ENCODE assay signal across 8 cellular contexts in the genomic region with DNA sequence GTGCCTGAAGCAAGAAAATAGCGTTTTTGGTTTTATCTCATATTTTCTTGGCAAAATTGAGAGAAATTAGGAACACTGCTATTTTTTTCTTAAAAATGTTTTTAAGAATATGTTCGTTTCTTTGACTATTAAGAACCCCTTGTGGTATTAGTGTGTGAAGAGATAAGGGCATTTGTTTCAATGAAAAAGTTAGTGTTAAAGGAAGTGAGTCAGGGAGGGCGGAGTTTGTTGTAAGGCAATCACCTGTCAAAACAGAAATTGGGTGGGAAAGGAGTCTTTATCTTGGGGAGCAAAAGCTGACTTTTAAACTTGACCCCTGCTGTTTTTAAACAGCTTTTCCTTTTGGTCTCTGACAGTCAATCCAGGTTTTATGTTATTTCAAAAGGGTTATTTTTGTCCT. TPM values are rescaled to one million over a fixed set of nuclear protein-coding genes. Genes with fewer than 3 reads are reported as not detected.
DNase-seq lines count a peak whose midpoint lies in the region; ATAC-seq and TF ChIP-seq lines count a peak whose summit lies in the region.

No MANE protein-coding gene starts in this region.

- CTCF ChIA-PET in activated naive CD4-positive, alpha-beta T cell treated with anti-CD3 and anti-CD28 coated beads for 36 hours (lab: Charles Lee), result interaction anchor here (0.5 kb wide), 1 partner anchor 128 kb away, joined by 3 read pairs; no protein-coding TSS in a partner anchor

- ATAC-seq in T-helper 17 cell (no peak), HG03139 (IDR thresholded peaks at IDR 0.05; ENCODE audit: unreplicated experiment) (no peak)

- DNase-seq in activated naive CD4-positive, alpha-beta T cell treated with anti-CD3 and anti-CD28 coated beads for 36 hours, result peak; percentile 51
- DNase-seq in activated naive CD4-positive, alpha-beta T cell treated with anti-CD3 and anti-CD28 coated beads, Interleukin-2, amount 50 U/mL, for 16 hours, result no peak
- DNase-seq in T-helper 17 cell (no peak), endothelial cell (ENCODE audit: low spot score) (no peak), DMS53 (lab: John Stamatoyannopoulos, UW) (no peak), DMS153 treated with DMSO at 0.1 percent for 48 hours (lab: John Stamatoyannopoulos, UW; ENCODE audit: unreplicated experiment) (no peak)
- peak; percentile 13 for DNase-seq in stimulated activated naive CD4-positive, alpha-beta T cell treated with Interleukin-2 at 50 U/mL for 16 hours (lab: John Stamatoyannopoulos, UW)

- H3K27ac Mint-ChIP-seq in activated naive CD4-positive, alpha-beta T cell treated with anti-CD3 and anti-CD28 coated beads for 36 hours, result peak overlapping the region; percentile 38
- H3K27ac Mint-ChIP-seq in T-helper 17 cell (peak overlapping the region; percentile 94), endothelial cell (ENCODE audit: unreplicated experiment) (peak overlapping the region; percentile 14)

- H3K4me3 Mint-ChIP-seq in activated naive CD4-positive, alpha-beta T cell treated with anti-CD3 and anti-CD28 coated beads for 36 hours, result no peak overlapping the region
- peak overlapping the region; percentile 98 for H3K4me3 Mint-ChIP-seq in T-helper 17 cell
- H3K4me3 Mint-ChIP-seq in endothelial cell (ENCODE audit: unreplicated experiment), result peak overlapping the region; percentile 18

- peaks cover 9% of the 10 kb centered on the region for H3K36me3 Mint-ChIP-seq in activated naive CD4-positive, alpha-beta T cell treated with anti-CD3 and anti-CD28 coated beads for 36 hours (ENCODE audit: low read depth)
- H3K36me3 Mint-ChIP-seq in T-helper 17 cell (ENCODE audit: low read depth) (no peaks in the 10 kb centered on the region), endothelial cell (ENCODE audit: low read depth, unreplicated experiment) (peaks cover 3% of the 10 kb centered on the region)

- intact Hi-C loops in activated naive CD4-positive, alpha-beta T cell treated with anti-CD3 and anti-CD28 coated beads for 36 hours (cut with micrococcal nuclease), result no loop called here

- no peaks in the 10 kb centered on the region for H3K9me3 Mint-ChIP-seq in activated naive CD4-positive, alpha-beta T cell treated with anti-CD3 and anti-CD28 coated beads for 36 hours
- no peaks in the 10 kb centered on the region for H3K9me3 Mint-ChIP-seq in endothelial cell (ENCODE audit: unreplicated experiment)

- H3K4me1 Mint-ChIP-seq in activated naive CD4-positive, alpha-beta T cell treated with anti-CD3 and anti-CD28 coated beads for 36 hours (ENCODE audit: low read depth), result peaks cover 41% of the 10 kb centered on the region
- H3K4me1 Mint-ChIP-seq in T-helper 17 cell (peaks cover 47% of the 10 kb centered on the region), endothelial cell (ENCODE audit: unreplicated experiment) (peaks cover 32% of the 10 kb centered on the region)

- TF ChIP-seq CTCF in endothelial cell (IDR thresholded peaks at IDR 0.05; ENCODE audit: unreplicated experiment), result no peak

- no peaks in the 10 kb centered on the region for H3K27me3 Mint-ChIP-seq in activated naive CD4-positive, alpha-beta T cell treated with anti-CD3 and anti-CD28 coated beads for 36 hours (ENCODE audit: low read depth)
- H3K27me3 Mint-ChIP-seq in T-helper 17 cell (no peaks in the 10 kb centered on the region), endothelial cell (ENCODE audit: unreplicated experiment) (peaks cover 11% of the 10 kb centered on the region)

- no peaks in the 10 kb centered on the region for H3K9me3 ChIP-seq in T-helper 17 cell (ENCODE audit: control insufficient read depth, low read length, poor library complexity, severe bottlenecking)

RNA-seq across cellular contexts. Expression of a gene that starts 4.2 kb away (rescaled TPM):
- 1 to 10 TPM; 8.6 to 8.7 TPM for total RNA-seq in activated naive CD4-positive, alpha-beta T cell treated with anti-CD3 and anti-CD28 coated beads for 36 hours
- total RNA-seq in T-helper 17 cell, result 10 to 100 TPM; 19.7 to 34.3 TPM
- total RNA-seq in endothelial cell (ENCODE audit: unreplicated experiment), result 33.7 TPM

Comparison
In these comparisons a context has a peak if more than half of its experiments do, and no peak if none do; other contexts are left out.
1. DNase-seq: peak in activated naive CD4-positive, alpha-beta T cell treated with anti-CD3 and anti-CD28 coated beads for 36 hours (single experiment) and stimulated activated naive CD4-positive, alpha-beta T cell treated with Interleukin-2 at 50 U/mL for 16 hours (single experiment); none in activated naive CD4-positive, alpha-beta T cell treated with anti-CD3 and anti-CD28 coated beads, Interleukin-2, amount 50 U/mL, for 16 hours (single experiment), T-helper 17 cell (0 of 3), endothelial cell (single experiment), DMS53 (single experiment) and DMS153 treated with DMSO at 0.1 percent for 48 hours (single experiment).
2. H3K27ac Mint-ChIP-seq: peak in every context shown above with its lines; median percentile 94 in T-helper 17 cell; 38 in activated naive CD4-positive, alpha-beta T cell treated with anti-CD3 and anti-CD28 coated beads for 36 hours; 14 in endothelial cell.